Comparison of ENCODE assay signal across 8 cellular contexts in the genomic region with DNA sequence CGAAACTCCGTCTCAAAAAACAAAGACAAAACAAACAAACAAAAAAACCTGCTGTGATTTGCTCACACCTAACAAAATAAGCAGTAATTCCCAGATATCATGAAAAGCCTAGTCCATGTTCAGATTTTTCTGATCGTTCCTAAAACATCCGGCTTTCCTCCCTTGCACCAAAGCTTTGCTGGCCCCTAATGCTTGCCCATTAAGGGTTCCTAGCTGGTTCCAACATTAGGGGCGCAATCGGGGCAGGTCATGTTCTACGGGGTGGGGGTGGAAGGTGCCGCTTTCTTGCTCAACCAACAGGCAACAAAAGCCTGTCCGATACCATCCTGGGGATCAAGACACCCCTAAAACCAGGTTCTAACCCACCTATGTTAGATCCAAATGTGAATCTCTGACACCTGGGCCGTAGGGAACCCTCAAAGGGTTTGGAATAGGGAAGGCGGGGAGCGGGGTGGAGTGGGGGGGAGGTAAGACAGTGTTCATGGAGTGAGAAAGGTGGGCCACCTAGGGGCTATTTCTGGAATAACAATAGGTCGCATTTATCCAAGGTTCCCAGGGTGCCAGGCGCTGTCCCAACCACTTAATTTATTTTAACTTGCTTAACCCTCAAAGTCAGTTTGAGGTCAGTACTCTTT. TPM values are rescaled to one million over a fixed set of nuclear protein-coding genes. Genes with fewer than 3 reads are reported as not detected.
DNase-seq lines count a peak whose midpoint lies in the region; ATAC-seq, FAIRE-seq and TF ChIP-seq lines count a peak whose summit lies in the region.

No MANE protein-coding gene starts in this region.

- H4K91ac ChIP-seq in H1 (replicated peaks; ENCODE audit: insufficient read length, low read length) = peak overlapping the region; percentile 91

- peak overlapping the region; percentile 63 for H4K5ac ChIP-seq in H1 (ENCODE audit: insufficient read length, low read depth, low read length)

- no peaks in the 10 kb centered on the region for H3K9me3 ChIP-seq in H1 (ENCODE audit: insufficient read depth in 2 of 2, low read depth in 1 of 2, low read length in 1 of 2)
- no peaks in the 10 kb centered on the region for H3K9me3 ChIP-seq in lung (ENCODE audit: control insufficient read depth in 2 of 2, insufficient read depth in 1 of 2, low read length in 1 of 2)

- H3K27me3 ChIP-seq in H1 (replicated peaks in 1 of 4; ENCODE audit: control insufficient read depth in 3 of 4, extremely low read depth in 1 of 4, insufficient read depth in 3 of 4, low read length in 3 of 4) (no peaks in the 10 kb centered on the region), lung (ENCODE audit: control insufficient read depth, insufficient read depth) (no peaks in the 10 kb centered on the region)

- DNase-seq in 8988T (peak; percentile 90), NCI-H2107 (lab: John Stamatoyannopoulos, UW) (peak; percentile 50), H1 (ENCODE audit: low read depth in 1 of 2, low spot score in 2 of 2) (peak in 1 of 2 experiments; percentile 80), lung (ENCODE audit: low spot score) (peak; percentile 68)
- DNase-seq in activated CD4-positive, alpha-beta T cell treated with anti-CD3 and anti-CD28 coated beads, Interleukin-2, amount 10 ng/mL, durations not matched to agents 24 days and 14 days = peak; percentile 77
- peak in 5 of 6 experiments; percentile 5 to 50 (median 15) for DNase-seq in stimulated activated naive CD4-positive, alpha-beta T cell (lab: John Stamatoyannopoulos, UW)

- 60% methylated on average over 13 of the region's 14 CpGs; no CpG with 5 or more reads in 1 of the 2 experiments for WGBS in H1 (ENCODE audit: extremely low coverage in 1 of 2, insufficient coverage in 1 of 2, insufficient read length in 1 of 2, insufficient replicate concordance in 2 of 2, low coverage in 1 of 2, low lambda C conversion rate in 2 of 2, missing lambda C conversion rate in 1 of 2), 2 experiments
- 21 to 23% methylated on average over 14 of the region's 14 CpGs for WGBS in lung, 2 donors

- H3K4ac ChIP-seq in H1 (replicated peaks; ENCODE audit: insufficient read length, low read depth, low read length) = peak overlapping the region; percentile 57

- peak overlapping the region; percentile 95 for H2BK12ac ChIP-seq in H1 (ENCODE audit: low read depth, low read length)

- H3K14ac ChIP-seq in H1 (ENCODE audit: insufficient read length) = no peak overlapping the region

- H3K4me3 Mint-ChIP-seq in activated CD4-positive, alpha-beta T cell treated with anti-CD3 and anti-CD28 coated beads, Interleukin-2, amount 10 ng/mL, durations not matched to agents 24 days and 14 days = no peak overlapping the region

- no peak for TF ChIP-seq EP300 in H1 (IDR thresholded peaks at IDR 0.05; ENCODE audit: borderline replicate concordance in 1 of 2, low read depth in 2 of 2, low read length in 2 of 2)

- no peaks in the 10 kb centered on the region for H3K9me3 Mint-ChIP-seq in activated CD4-positive, alpha-beta T cell treated with anti-CD3 and anti-CD28 coated beads, Interleukin-2, amount 10 ng/mL, durations not matched to agents 24 days and 14 days

- POLR2A ChIA-PET in H1 (lab: Charles Lee; ENCODE audit: partially characterized antibody) = interaction anchor here (0.9 to 3.8 kb wide), 4 partner anchors 11 to 26 kb away, joined by 3 to 26 read pairs (median 4); no protein-coding TSS in a partner anchor

- H3K36me3 ChIP-seq in H1 (ENCODE audit: control insufficient read depth in 2 of 4, insufficient read depth in 4 of 4, low read length in 3 of 4) (no peaks in the 10 kb centered on the region), lung (ENCODE audit: control insufficient read depth in 2 of 2, insufficient read depth in 2 of 2, low read length in 2 of 2) (no peaks in the 10 kb centered on the region)

- H3K36me3 Mint-ChIP-seq in activated CD4-positive, alpha-beta T cell treated with anti-CD3 and anti-CD28 coated beads, Interleukin-2, amount 10 ng/mL, durations not matched to agents 24 days and 14 days (ENCODE audit: low read depth) = no peaks in the 10 kb centered on the region

- peak overlapping the region; percentile 97 for H3K18ac ChIP-seq in H1 (ENCODE audit: extremely low read depth, low read length)

- H2BK120ac ChIP-seq in H1 (replicated peaks; ENCODE audit: low read depth, low read length) = peak overlapping the region; percentile 98

- H3K23me2 ChIP-seq in H1 (ENCODE audit: low read depth, low read length) = peaks cover 5% of the 10 kb centered on the region; the same call in 1 of the 2 replicates

- no peak overlapping the region for H2AK5ac ChIP-seq in H1 (ENCODE audit: low read depth, low read length)

- TF ChIP-seq CTCF in GM12875 (IDR thresholded peaks at IDR 0.05; ENCODE audit: borderline replicate concordance, insufficient read depth, low read depth, low read length) (peak; percentile 58), H1 (IDR thresholded peaks at IDR 0.05; ENCODE audit: control extremely low read depth in 1 of 3, insufficient read depth in 1 of 3, low read depth in 1 of 3, low read length in 3 of 3) (peak; percentile 38 to 49 (median 40)), lung (IDR thresholded peaks at IDR 0.05; ENCODE audit: control extremely low read depth, extremely low read depth) (peak; percentile 37)

- CTCF ChIA-PET in H1 (lab: Charles Lee; ENCODE audit: partially characterized antibody) = interaction anchor here (0.6 to 5.1 kb wide), 19 partner anchors 10 to 249 kb away, joined by 3 to 56 read pairs (median 6); partner anchors contain the start of genes FXYD5, HPN and LGI4

- intact Hi-C loops in activated CD4-positive, alpha-beta T cell treated with anti-CD3 and anti-CD28 coated beads, Interleukin-2, amount 10 ng/mL, durations not matched to agents 24 days and 14 days (cut with micrococcal nuclease) = loop anchor here (1.0 kb wide), 1 partner anchor 23 kb away; no protein-coding TSS in a partner anchor

- H4K20me1 ChIP-seq in H1 (replicated peaks in 1 of 2; ENCODE audit: control insufficient read depth in 1 of 2, insufficient read depth in 2 of 2, low read length in 2 of 2) = no peaks in the 10 kb centered on the region

- H3K23ac ChIP-seq in H1 (ENCODE audit: insufficient read length) = no peak overlapping the region

- peaks cover 3 to 14% (median 6%) of the 10 kb centered on the region in 4 experiments; a peak in 6 of 7 replicates for H3K4me1 ChIP-seq in H1 (replicated peaks in 1 of 4; ENCODE audit: control insufficient read depth in 3 of 4, insufficient read depth in 4 of 4, low read length in 3 of 4)
- H3K4me1 ChIP-seq in lung (ENCODE audit: control insufficient read depth in 2 of 2, insufficient read depth in 2 of 2, low read length in 2 of 2) = no peaks in the 10 kb centered on the region

- H3K4me2 ChIP-seq in H1 (ENCODE audit: insufficient read depth in 1 of 2, low read depth in 2 of 2, low read length in 2 of 2) = peak overlapping the region; percentile 64 to 77

- H3K4me3 ChIP-seq in GM12875 (ENCODE audit: low read depth, low read length) = no peak overlapping the region
- H3K4me3 ChIP-seq in H1 (ENCODE audit: extremely low read depth in 1 of 4, insufficient read depth in 2 of 4, low read depth in 3 of 4, low read length in 4 of 4) = peak overlapping the region; percentile 13 to 45 (median 36); a peak in 6 of 8 replicates
- H3K4me3 ChIP-seq in lung = no peak overlapping the region

- no peaks in the 10 kb centered on the region for H3K79me1 ChIP-seq in H1 (ENCODE audit: low read depth, low read length)

- TF ChIP-seq RAD21 in H1 (IDR thresholded peaks at IDR 0.05 in 1 of 2, conservative IDR thresholded peaks at IDR 0.05 in 1 of 2; ENCODE audit: low read depth in 2 of 2, low read length in 2 of 2) = peak; percentile 52 to 59

- ATAC-seq in lung (ENCODE audit: insufficient read depth, low FRiP score) (peak; percentile 77), HG02884 (IDR thresholded peaks at IDR 0.05; ENCODE audit: unreplicated experiment) (no peak)

- H3K56ac ChIP-seq in H1 (replicated peaks; ENCODE audit: insufficient read length, low read depth, low read length) = no peak overlapping the region

- H2BK20ac ChIP-seq in H1 (ENCODE audit: low read length) = peak overlapping the region; percentile 95; the same call in 1 of the 2 replicates

- H3K27ac Mint-ChIP-seq in activated CD4-positive, alpha-beta T cell treated with anti-CD3 and anti-CD28 coated beads, Interleukin-2, amount 10 ng/mL, durations not matched to agents 24 days and 14 days = no peak overlapping the region

- H3K4me1 Mint-ChIP-seq in activated CD4-positive, alpha-beta T cell treated with anti-CD3 and anti-CD28 coated beads, Interleukin-2, amount 10 ng/mL, durations not matched to agents 24 days and 14 days = no peaks in the 10 kb centered on the region

- H3K27me3 Mint-ChIP-seq in activated CD4-positive, alpha-beta T cell treated with anti-CD3 and anti-CD28 coated beads, Interleukin-2, amount 10 ng/mL, durations not matched to agents 24 days and 14 days = peaks cover 5% of the 10 kb centered on the region

- no peak overlapping the region for H4K8ac ChIP-seq in H1 (ENCODE audit: extremely low read depth, insufficient read depth, low read length)

- H3K79me2 ChIP-seq in H1 (ENCODE audit: control insufficient read depth in 1 of 2, insufficient read depth in 2 of 2, low read length in 2 of 2) = no peaks in the 10 kb centered on the region

- TF ChIP-seq POLR2A in H1 (IDR thresholded peaks at IDR 0.05; ENCODE audit: control extremely low read depth in 1 of 2, low read depth in 2 of 2, low read length in 2 of 2) = no peak

- FAIRE-seq in H1 (lab: Jason Lieb, UNC) = no peak

- peak overlapping the region; percentile 96; the same call in 1 of the 2 replicates for H2AFZ ChIP-seq in H1 (ENCODE audit: low read length)

- H3K27ac ChIP-seq in H1 (ENCODE audit: low read depth, low read length) (no peak overlapping the region), lung (ENCODE audit: low read depth in 1 of 2, low read length in 1 of 2) (no peak overlapping the region)

- H3K9ac ChIP-seq in H1 (replicated peaks in 1 of 4; ENCODE audit: extremely low read depth in 1 of 4, low read depth in 3 of 4, low read length in 3 of 4) = peak overlapping the region in 2 of 4 experiments; percentile 20 to 26; a peak in 1 of 7 replicates

- no peak overlapping the region for H2BK5ac ChIP-seq in H1 (ENCODE audit: low read depth, low read length)

- H2BK15ac ChIP-seq in H1 (ENCODE audit: low read length) = peak overlapping the region; percentile 72; the same call in 1 of the 2 replicates

RNA-seq across cellular contexts. Expression of gene FXYD3, which starts 25.3 kb away (rescaled TPM):
- total RNA-seq in activated CD4-positive, alpha-beta T cell treated with anti-CD3 and anti-CD28 coated beads, Interleukin-2, amount 10 ng/mL, durations not matched to agents 24 days and 14 days = not detected in 2 replicates
- total RNA-seq in H1 (2021; fragmentation: NEBNext Ultra II Directional; extraction: Animal tissue kit (Norgen Biotek cat#: 25700)) = 0.86 TPM in 1 of 2 replicates, not detected in the other
- polyA plus RNA-seq in H1 (2011; rRNA removed) (0.09 and 0.33 TPM in 2 replicates), lung (100 to 1,000 TPM; 147 to 467 TPM)
- 0.22 TPM for polyA plus RNA-seq in H1 (2011; cell fraction: cytosol; rRNA removed)
- polyA plus RNA-seq in H1 (2011; cell fraction: nucleus; rRNA removed) = 0.66 TPM
- 0.41 to 0.76 TPM (median 0.57 TPM) in 3 of 4 replicates, not detected in the other for polyA plus RNA-seq in H1 (2012, experiment 1 of 2)
- polyA plus RNA-seq in H1 (2012, experiment 2 of 2) = not detected
- polyA plus RNA-seq in H1 (2013, experiment 1 of 2) = 0.10 TPM
- polyA plus RNA-seq in H1 (2013, experiment 2 of 2) = 0.37 TPM
- polyA minus RNA-seq in H1 (2011; rRNA and poly(A)+ RNA removed) = 1.5 TPM in 1 of 2 replicates, not detected in the other
- polyA minus RNA-seq in H1 (2011; cell fraction: cytosol; rRNA and poly(A)+ RNA removed) = not detected
- polyA minus RNA-seq in H1 (2011; cell fraction: nucleus; rRNA and poly(A)+ RNA removed) = not detected
- total RNA-seq in lung = 100 to 1,000 TPM; 130 to 172 TPM

RNA-seq across cellular contexts. Expression of gene LGI4, which starts 44.6 kb away (rescaled TPM):
- total RNA-seq in activated CD4-positive, alpha-beta T cell treated with anti-CD3 and anti-CD28 coated beads, Interleukin-2, amount 10 ng/mL, durations not matched to agents 24 days and 14 days = 0.07 and 0.16 TPM in 2 replicates
- 2.0 and 2.9 TPM in 2 replicates for total RNA-seq in H1 (2021; fragmentation: NEBNext Ultra II Directional; extraction: Animal tissue kit (Norgen Biotek cat#: 25700))
- 8.2 and 9.4 TPM in 2 replicates for polyA plus RNA-seq in H1 (2011; rRNA removed)
- polyA plus RNA-seq in H1 (2011; cell fraction: cytosol; rRNA removed) = 9.4 TPM
- 32.9 TPM for polyA plus RNA-seq in H1 (2011; cell fraction: nucleus; rRNA removed)
- 5.6 to 9.8 TPM (median 8.1 TPM) in 4 replicates for polyA plus RNA-seq in H1 (2012, experiment 1 of 2)
- polyA plus RNA-seq in H1 (2012, experiment 2 of 2) = 2.6 TPM
- polyA plus RNA-seq in H1 (2013, experiment 1 of 2) = 2.1 TPM
- 2.1 TPM for polyA plus RNA-seq in H1 (2013, experiment 2 of 2)
- polyA minus RNA-seq in H1 (2011; rRNA and poly(A)+ RNA removed) = 0.88 and 2.1 TPM in 2 replicates
- polyA minus RNA-seq in H1 (2011; cell fraction: cytosol; rRNA and poly(A)+ RNA removed) = 0.66 TPM
- 4.2 TPM for polyA minus RNA-seq in H1 (2011; cell fraction: nucleus; rRNA and poly(A)+ RNA removed)
- total RNA-seq in lung = 1 to 10 TPM; 3.5 to 4.6 TPM
- polyA plus RNA-seq in lung = 10 to 100 TPM in 1 of 2 donors, 1 to 10 TPM in 1; 1.6 to 11.2 TPM

RNA-seq across cellular contexts. Expression of gene FXYD1, which starts 48.3 kb away (rescaled TPM):
- total RNA-seq in activated CD4-positive, alpha-beta T cell treated with anti-CD3 and anti-CD28 coated beads, Interleukin-2, amount 10 ng/mL, durations not matched to agents 24 days and 14 days = 0.79 TPM in 1 of 2 replicates, not detected in the other
- 8.1 and 10.3 TPM in 2 replicates for total RNA-seq in H1 (2021; fragmentation: NEBNext Ultra II Directional; extraction: Animal tissue kit (Norgen Biotek cat#: 25700))
- polyA plus RNA-seq in H1 (2011; rRNA removed) (1.6 and 3.3 TPM in 2 replicates), lung (10 to 100 TPM in 1 of 2 donors, 1 to 10 TPM in 1; 5.7 to 37.6 TPM)
- 2.7 TPM for polyA plus RNA-seq in H1 (2011; cell fraction: cytosol; rRNA removed)
- 6.7 TPM for polyA plus RNA-seq in H1 (2011; cell fraction: nucleus; rRNA removed)
- polyA plus RNA-seq in H1 (2012, experiment 1 of 2) = 7.4 to 19.9 TPM (median 15.6 TPM) in 4 replicates
- polyA plus RNA-seq in H1 (2012, experiment 2 of 2) = 4.1 TPM
- 10.4 TPM for polyA plus RNA-seq in H1 (2013, experiment 1 of 2)
- polyA plus RNA-seq in H1 (2013, experiment 2 of 2) = 10.3 TPM
- 0.49 and 0.69 TPM in 2 replicates for polyA minus RNA-seq in H1 (2011; rRNA and poly(A)+ RNA removed)
- 2.1 TPM for polyA minus RNA-seq in H1 (2011; cell fraction: cytosol; rRNA and poly(A)+ RNA removed)
- polyA minus RNA-seq in H1 (2011; cell fraction: nucleus; rRNA and poly(A)+ RNA removed) = 4.1 TPM
- 10 to 100 TPM; 17.8 to 27.5 TPM for total RNA-seq in lung

RNA-seq across cellular contexts. Expression of gene HPN, which starts 48.8 kb away (rescaled TPM):
- 0.09 TPM in 1 of 2 replicates, not detected in the other for total RNA-seq in activated CD4-positive, alpha-beta T cell treated with anti-CD3 and anti-CD28 coated beads, Interleukin-2, amount 10 ng/mL, durations not matched to agents 24 days and 14 days
- total RNA-seq in H1 (2021; fragmentation: NEBNext Ultra II Directional; extraction: Animal tissue kit (Norgen Biotek cat#: 25700)) = 12.3 and 14.7 TPM in 2 replicates
- polyA plus RNA-seq in H1 (2011; rRNA removed) = 33.7 and 49.9 TPM in 2 replicates
- polyA plus RNA-seq in H1 (2011; cell fraction: cytosol; rRNA removed) = 32.0 TPM
- polyA plus RNA-seq in H1 (2011; cell fraction: nucleus; rRNA removed) = 86.2 TPM
- polyA plus RNA-seq in H1 (2012, experiment 1 of 2) = 8.3 to 24.9 TPM (median 19.7 TPM) in 4 replicates
- 19.5 TPM for polyA plus RNA-seq in H1 (2012, experiment 2 of 2)
- polyA plus RNA-seq in H1 (2013, experiment 1 of 2) = 14.3 TPM
- 13.3 TPM for polyA plus RNA-seq in H1 (2013, experiment 2 of 2)
- polyA minus RNA-seq in H1 (2011; rRNA and poly(A)+ RNA removed) = 6.3 and 7.6 TPM in 2 replicates
- 16.4 TPM for polyA minus RNA-seq in H1 (2011; cell fraction: cytosol; rRNA and poly(A)+ RNA removed)
- polyA minus RNA-seq in H1 (2011; cell fraction: nucleus; rRNA and poly(A)+ RNA removed) = 19.0 TPM
- 10 to 100 TPM; 15.4 to 31.1 TPM for total RNA-seq in lung
- polyA plus RNA-seq in lung = 10 to 100 TPM; 22.5 to 41.4 TPM

RNA-seq across cellular contexts. Expression of gene FXYD7, which starts 52.8 kb away (rescaled TPM):
- 0.23 TPM in 1 of 2 replicates, not detected in the other for total RNA-seq in activated CD4-positive, alpha-beta T cell treated with anti-CD3 and anti-CD28 coated beads, Interleukin-2, amount 10 ng/mL, durations not matched to agents 24 days and 14 days
- 14.3 and 15.4 TPM in 2 replicates for total RNA-seq in H1 (2021; fragmentation: NEBNext Ultra II Directional; extraction: Animal tissue kit (Norgen Biotek cat#: 25700))
- polyA plus RNA-seq in H1 (2011; rRNA removed) (12.1 and 17.5 TPM in 2 replicates), lung (under 1 TPM; 0.31 to 0.39 TPM)
- polyA plus RNA-seq in H1 (2011; cell fraction: cytosol; rRNA removed) = 9.0 TPM
- 18.6 TPM for polyA plus RNA-seq in H1 (2011; cell fraction: nucleus; rRNA removed)
- 20.2 to 24.4 TPM (median 21.9 TPM) in 4 replicates for polyA plus RNA-seq in H1 (2012, experiment 1 of 2)
- 20.8 TPM for polyA plus RNA-seq in H1 (2012, experiment 2 of 2)
- 22.7 TPM for polyA plus RNA-seq in H1 (2013, experiment 1 of 2)
- polyA plus RNA-seq in H1 (2013, experiment 2 of 2) = 23.8 TPM
- polyA minus RNA-seq in H1 (2011; rRNA and poly(A)+ RNA removed) = 2.2 and 3.6 TPM in 2 replicates
- 1.5 TPM for polyA minus RNA-seq in H1 (2011; cell fraction: cytosol; rRNA and poly(A)+ RNA removed)
- polyA minus RNA-seq in H1 (2011; cell fraction: nucleus; rRNA and poly(A)+ RNA removed) = 3.2 TPM
- not detected for total RNA-seq in lung

Comparison
In these comparisons a context has a peak if more than half of its experiments do, and no peak if none do; other contexts are left out.
1. H3K4me3 ChIP-seq: peak in H1 (4 of 4); none in GM12875 (single experiment) and lung (single experiment).
2. RNA of gene FXYD3, which starts 25.3 kb away (total RNA-seq): 130 to 172 TPM in lung; 0.86 TPM in H1 and not detected in activated CD4-positive, alpha-beta T cell treated with anti-CD3 and anti-CD28 coated beads, Interleukin-2, amount 10 ng/mL, durations not matched to agents 24 days and 14 days; every median in the first group is over 10 times any median in the second.
3. Peak in every context shown above with its lines, with median percentiles within 50 percentile points of each other: CTCF ChIP-seq.